Comparison of ENCODE assay signal across 27 cellular contexts in the genomic region with DNA sequence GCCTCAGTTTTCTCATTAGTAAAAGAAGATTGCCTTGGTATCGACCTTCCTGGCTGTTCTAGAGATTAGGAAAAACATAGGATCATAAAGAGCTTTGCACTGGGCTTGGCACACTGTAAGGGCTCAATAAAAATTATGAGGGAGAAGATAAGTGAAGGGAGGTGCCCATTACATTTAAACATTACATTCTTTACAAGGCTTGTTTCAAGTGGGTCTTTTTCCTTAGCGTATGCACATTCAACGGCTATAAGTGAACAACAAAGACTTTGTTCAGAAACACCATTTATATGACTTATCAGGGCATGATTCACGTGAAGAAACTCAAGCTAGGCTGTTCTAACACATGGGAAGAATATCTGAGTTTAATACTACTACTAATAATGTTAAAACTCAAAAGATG.
"Had no signal": no experiment of that assay in that cellular context is flagged by ENCODE, and none has a peak within 500 bp of the region (broad histone marks: within the 10 kb centered on the region; RNA-seq: fewer than 3 reads in every experiment).

No MANE protein-coding gene starts in this region.

- DNase-seq: activated CD4-positive, alpha-beta memory T cell treated with anti-CD3 and anti-CD28 coated beads for 36 hours; activated CD4-positive, alpha-beta T cell treated with anti-CD3 and anti-CD28 coated beads, Interleukin-2, amount 10 ng/mL, durations not matched to agents 24 days and 14 days; activated CD4-positive, CD25-positive, alpha-beta regulatory T cell treated with anti-CD3 and anti-CD28 coated beads, Interleukin-2, amount 50 U/mL, for 72 hours; activated CD8-positive, alpha-beta memory T cell treated with anti-CD3 and anti-CD28 coated beads, Interleukin-2, amount 50 U/mL, for 4 hours; activated gamma-delta T cell treated with Interleukin-2 at 50 U/mL for 16 hours; activated naive CD4-positive, alpha-beta T cell treated with anti-CD3 and anti-CD28 coated beads, Interleukin-2, amount 50 U/mL, for 16 hours; activated T-cell treated with anti-CD3 and anti-CD28 coated beads, Interleukin-2, amount 50 U/mL, for 24 hours; amniotic stem cell; brain microvascular endothelial cell; endodermal cell; foreskin fibroblast; heart right ventricle; left ventricle myocardium inferior; naive thymus-derived CD8-positive, alpha-beta T cell; retina; stimulated activated CD4-positive, alpha-beta T cell treated with anti-CD3 and anti-CD28 coated beads, Interleukin-4, amount 100 ng/mL, for 24 hours; stimulated activated CD8-positive, alpha-beta memory T cell treated with anti-CD3 and anti-CD28 coated beads, Interleukin-4, amount 100 ng/mL, for 48 hours; stomach; T-helper 17 cell; thyroid gland; upper lobe of right lung had no signal

- ATAC-seq: activated T-helper 17 cell treated with anti-CD3 and anti-CD28 coated beads, Interleukin-2, amount 50 U/mL, for 72 hours; esophagus mucosa; heart right ventricle; naive thymus-derived CD8-positive, alpha-beta T cell; sciatic nerve; stimulated activated memory B cell treated with anti-CD40 and anti-IgM and Interleukin-4, amounts not matched to agents 10 μg/mL and 1 μg/mL and 100 μg/mL, for 72 hours; T-helper 17 cell; upper lobe of right lung had no signal

- H3K27ac ChIP-seq: brain microvascular endothelial cell, heart right ventricle, left ventricle myocardium inferior, prostate gland, skin epidermis, stomach, thyroid gland, upper lobe of right lung had no signal

- H3K4me1 ChIP-seq: heart right ventricle, left ventricle myocardium inferior, prostate gland, stomach, thyroid gland, upper lobe of right lung had no signal

- H3K36me3 ChIP-seq: brain microvascular endothelial cell, heart right ventricle, left ventricle myocardium inferior, prostate gland, stomach, thyroid gland, upper lobe of right lung had no signal

- H3K27me3 ChIP-seq: brain microvascular endothelial cell, stomach, thyroid gland, upper lobe of right lung had no signal

- H3K9me3 ChIP-seq: heart right ventricle, left ventricle myocardium inferior, prostate gland, stomach, thyroid gland, upper lobe of right lung had no signal

- H3K4me3 ChIP-seq: heart right ventricle, left ventricle myocardium inferior, prostate gland, skin epidermis, stomach, thyroid gland, upper lobe of right lung had no signal
